Comparison of ENCODE assay signal across 1 cellular context in the genomic region with DNA sequence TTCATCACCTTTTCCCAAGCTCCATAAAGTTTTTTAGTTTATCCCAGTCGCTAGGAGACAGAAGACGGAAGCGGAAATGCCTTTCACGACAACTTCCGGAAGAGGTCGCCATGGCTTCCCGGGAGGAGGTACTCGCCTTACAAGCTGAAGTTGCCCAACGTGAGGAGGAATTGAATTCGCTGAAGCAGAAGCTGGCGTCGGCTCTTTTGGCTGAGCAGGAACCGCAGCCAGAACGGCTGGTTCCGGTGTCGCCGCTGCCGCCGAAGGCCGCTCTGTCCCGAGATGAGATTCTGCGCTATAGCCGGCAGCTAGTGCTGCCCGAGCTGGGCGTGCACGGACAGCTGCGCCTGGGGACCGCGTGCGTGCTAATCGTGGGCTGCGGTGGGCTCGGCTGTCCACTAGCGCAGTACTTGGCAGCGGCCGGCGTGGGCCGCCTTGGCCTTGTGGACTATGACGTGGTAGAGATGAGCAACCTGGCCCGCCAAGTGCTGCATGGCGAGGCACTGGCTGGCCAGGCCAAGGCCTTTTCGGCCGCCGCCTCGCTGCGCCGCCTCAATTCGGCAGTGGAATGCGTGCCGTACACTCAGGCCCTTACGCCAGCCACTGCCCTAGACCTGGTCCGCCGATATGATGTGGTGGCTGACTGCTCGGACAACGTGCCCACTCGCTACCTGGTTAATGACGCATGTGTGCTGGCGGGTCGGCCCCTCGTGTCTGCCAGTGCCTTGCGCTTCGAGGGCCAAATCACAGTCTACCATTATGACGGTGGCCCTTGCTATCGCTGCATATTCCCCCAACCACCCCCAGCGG.
TF ChIP-seq lines count a peak whose summit lies in the region.

A gene with protein sequence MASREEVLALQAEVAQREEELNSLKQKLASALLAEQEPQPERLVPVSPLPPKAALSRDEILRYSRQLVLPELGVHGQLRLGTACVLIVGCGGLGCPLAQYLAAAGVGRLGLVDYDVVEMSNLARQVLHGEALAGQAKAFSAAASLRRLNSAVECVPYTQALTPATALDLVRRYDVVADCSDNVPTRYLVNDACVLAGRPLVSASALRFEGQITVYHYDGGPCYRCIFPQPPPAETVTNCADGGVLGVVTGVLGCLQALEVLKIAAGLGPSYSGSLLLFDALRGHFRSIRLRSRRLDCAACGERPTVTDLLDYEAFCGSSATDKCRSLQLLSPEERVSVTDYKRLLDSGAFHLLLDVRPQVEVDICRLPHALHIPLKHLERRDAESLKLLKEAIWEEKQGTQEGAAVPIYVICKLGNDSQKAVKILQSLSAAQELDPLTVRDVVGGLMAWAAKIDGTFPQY (plus strand): TSS at position 86 of the 810 bp plus-strand sequence. CDS start 25 bp downstream, at position 111.

TF ChIP-seq in HepG2, 621 proteins besides CTCF, POLR2A, EP300 and RAD21 (continued from another document and continues in another):
- 0 out of 2 replicates have a peak, but pooled peaks have one; percentile 43 for TF ChIP-seq ZNF292 (CRISPR knock-in tag; IDR thresholded peaks at IDR 0.05; ENCODE audit: borderline replicate concordance, low read depth)
- TF ChIP-seq ZNF432 (CRISPR knock-in tag; IDR thresholded peaks at IDR 0.05; ENCODE audit: borderline replicate concordance) = no peak
- TF ChIP-seq SAFB2 (CRISPR knock-in tag; IDR thresholded peaks at IDR 0.05; ENCODE audit: borderline replicate concordance, low read depth) = peak; percentile 66; the same call in 1 of the 2 replicates
- TF ChIP-seq, protein P1, sequence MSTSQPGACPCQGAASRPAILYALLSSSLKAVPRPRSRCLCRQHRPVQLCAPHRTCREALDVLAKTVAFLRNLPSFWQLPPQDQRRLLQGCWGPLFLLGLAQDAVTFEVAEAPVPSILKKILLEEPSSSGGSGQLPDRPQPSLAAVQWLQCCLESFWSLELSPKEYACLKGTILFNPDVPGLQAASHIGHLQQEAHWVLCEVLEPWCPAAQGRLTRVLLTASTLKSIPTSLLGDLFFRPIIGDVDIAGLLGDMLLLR (CRISPR knock-in tag; IDR thresholded peaks at IDR 0.05) = peak; percentile 97
- TF ChIP-seq MAFK (conservative IDR thresholded peaks at IDR 0.05 in 1 of 2, IDR thresholded peaks at IDR 0.05 in 1 of 2; ENCODE audit: low read length in 2 of 2) = no peak
- TF ChIP-seq ZNF775 (CRISPR knock-in tag; IDR thresholded peaks at IDR 0.05; ENCODE audit: borderline replicate concordance) = no peak
- TF ChIP-seq ZNF780A (CRISPR knock-in tag; IDR thresholded peaks at IDR 0.05) = peak; percentile 94
- peak; percentile 68; the same call in 1 of the 2 replicates for TF ChIP-seq ZNF335 (CRISPR knock-in tag; IDR thresholded peaks at IDR 0.05)
- TF ChIP-seq RAD51 (IDR thresholded peaks at IDR 0.05; ENCODE audit: borderline replicate concordance) = no peak
- 0 out of 2 replicates have a peak, but pooled peaks have one; percentile 40 for TF ChIP-seq POGZ (CRISPR knock-in tag; IDR thresholded peaks at IDR 0.05)
- TF ChIP-seq ZFP41 (CRISPR knock-in tag; IDR thresholded peaks at IDR 0.05; ENCODE audit: borderline replicate concordance) = no peak
- TF ChIP-seq HNRNPLL (IDR thresholded peaks at IDR 0.05; ENCODE audit: low read depth, low read length, poor library complexity, severe bottlenecking) = peak; percentile 68
- TF ChIP-seq, protein P2, sequence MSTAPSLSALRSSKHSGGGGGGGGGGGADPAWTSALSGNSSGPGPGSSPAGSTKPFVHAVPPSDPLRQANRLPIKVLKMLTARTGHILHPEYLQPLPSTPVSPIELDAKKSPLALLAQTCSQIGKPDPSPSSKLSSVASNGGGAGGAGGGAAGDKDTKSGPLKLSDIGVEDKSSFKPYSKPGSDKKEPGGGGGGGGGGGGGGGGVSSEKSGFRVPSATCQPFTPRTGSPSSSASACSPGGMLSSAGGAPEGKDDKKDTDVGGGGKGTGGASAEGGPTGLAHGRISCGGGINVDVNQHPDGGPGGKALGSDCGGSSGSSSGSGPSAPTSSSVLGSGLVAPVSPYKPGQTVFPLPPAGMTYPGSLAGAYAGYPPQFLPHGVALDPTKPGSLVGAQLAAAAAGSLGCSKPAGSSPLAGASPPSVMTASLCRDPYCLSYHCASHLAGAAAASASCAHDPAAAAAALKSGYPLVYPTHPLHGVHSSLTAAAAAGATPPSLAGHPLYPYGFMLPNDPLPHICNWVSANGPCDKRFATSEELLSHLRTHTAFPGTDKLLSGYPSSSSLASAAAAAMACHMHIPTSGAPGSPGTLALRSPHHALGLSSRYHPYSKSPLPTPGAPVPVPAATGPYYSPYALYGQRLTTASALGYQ (CRISPR knock-in tag; IDR thresholded peaks at IDR 0.05) = no peak
- TF ChIP-seq FOXK2 (IDR thresholded peaks at IDR 0.05) = no peak
- TF ChIP-seq CBFB (CRISPR knock-in tag; IDR thresholded peaks at IDR 0.05) = no peak; the same call in 1 of the 2 replicates
- peak; percentile 92; the same call in 1 of the 2 replicates for TF ChIP-seq ZNF678 (CRISPR knock-in tag; IDR thresholded peaks at IDR 0.05)
- peak; percentile 93; the same call in 1 of the 2 replicates for TF ChIP-seq SNAI1 (CRISPR knock-in tag; IDR thresholded peaks at IDR 0.05; ENCODE audit: borderline replicate concordance)
- TF ChIP-seq NCOR1 (IDR thresholded peaks at IDR 0.05; ENCODE audit: borderline replicate concordance, low read length) = no peak
- TF ChIP-seq ZBTB21 (CRISPR knock-in tag; IDR thresholded peaks at IDR 0.05) = peak; percentile 15; the same call in 1 of the 2 replicates
- TF ChIP-seq, protein P3, sequence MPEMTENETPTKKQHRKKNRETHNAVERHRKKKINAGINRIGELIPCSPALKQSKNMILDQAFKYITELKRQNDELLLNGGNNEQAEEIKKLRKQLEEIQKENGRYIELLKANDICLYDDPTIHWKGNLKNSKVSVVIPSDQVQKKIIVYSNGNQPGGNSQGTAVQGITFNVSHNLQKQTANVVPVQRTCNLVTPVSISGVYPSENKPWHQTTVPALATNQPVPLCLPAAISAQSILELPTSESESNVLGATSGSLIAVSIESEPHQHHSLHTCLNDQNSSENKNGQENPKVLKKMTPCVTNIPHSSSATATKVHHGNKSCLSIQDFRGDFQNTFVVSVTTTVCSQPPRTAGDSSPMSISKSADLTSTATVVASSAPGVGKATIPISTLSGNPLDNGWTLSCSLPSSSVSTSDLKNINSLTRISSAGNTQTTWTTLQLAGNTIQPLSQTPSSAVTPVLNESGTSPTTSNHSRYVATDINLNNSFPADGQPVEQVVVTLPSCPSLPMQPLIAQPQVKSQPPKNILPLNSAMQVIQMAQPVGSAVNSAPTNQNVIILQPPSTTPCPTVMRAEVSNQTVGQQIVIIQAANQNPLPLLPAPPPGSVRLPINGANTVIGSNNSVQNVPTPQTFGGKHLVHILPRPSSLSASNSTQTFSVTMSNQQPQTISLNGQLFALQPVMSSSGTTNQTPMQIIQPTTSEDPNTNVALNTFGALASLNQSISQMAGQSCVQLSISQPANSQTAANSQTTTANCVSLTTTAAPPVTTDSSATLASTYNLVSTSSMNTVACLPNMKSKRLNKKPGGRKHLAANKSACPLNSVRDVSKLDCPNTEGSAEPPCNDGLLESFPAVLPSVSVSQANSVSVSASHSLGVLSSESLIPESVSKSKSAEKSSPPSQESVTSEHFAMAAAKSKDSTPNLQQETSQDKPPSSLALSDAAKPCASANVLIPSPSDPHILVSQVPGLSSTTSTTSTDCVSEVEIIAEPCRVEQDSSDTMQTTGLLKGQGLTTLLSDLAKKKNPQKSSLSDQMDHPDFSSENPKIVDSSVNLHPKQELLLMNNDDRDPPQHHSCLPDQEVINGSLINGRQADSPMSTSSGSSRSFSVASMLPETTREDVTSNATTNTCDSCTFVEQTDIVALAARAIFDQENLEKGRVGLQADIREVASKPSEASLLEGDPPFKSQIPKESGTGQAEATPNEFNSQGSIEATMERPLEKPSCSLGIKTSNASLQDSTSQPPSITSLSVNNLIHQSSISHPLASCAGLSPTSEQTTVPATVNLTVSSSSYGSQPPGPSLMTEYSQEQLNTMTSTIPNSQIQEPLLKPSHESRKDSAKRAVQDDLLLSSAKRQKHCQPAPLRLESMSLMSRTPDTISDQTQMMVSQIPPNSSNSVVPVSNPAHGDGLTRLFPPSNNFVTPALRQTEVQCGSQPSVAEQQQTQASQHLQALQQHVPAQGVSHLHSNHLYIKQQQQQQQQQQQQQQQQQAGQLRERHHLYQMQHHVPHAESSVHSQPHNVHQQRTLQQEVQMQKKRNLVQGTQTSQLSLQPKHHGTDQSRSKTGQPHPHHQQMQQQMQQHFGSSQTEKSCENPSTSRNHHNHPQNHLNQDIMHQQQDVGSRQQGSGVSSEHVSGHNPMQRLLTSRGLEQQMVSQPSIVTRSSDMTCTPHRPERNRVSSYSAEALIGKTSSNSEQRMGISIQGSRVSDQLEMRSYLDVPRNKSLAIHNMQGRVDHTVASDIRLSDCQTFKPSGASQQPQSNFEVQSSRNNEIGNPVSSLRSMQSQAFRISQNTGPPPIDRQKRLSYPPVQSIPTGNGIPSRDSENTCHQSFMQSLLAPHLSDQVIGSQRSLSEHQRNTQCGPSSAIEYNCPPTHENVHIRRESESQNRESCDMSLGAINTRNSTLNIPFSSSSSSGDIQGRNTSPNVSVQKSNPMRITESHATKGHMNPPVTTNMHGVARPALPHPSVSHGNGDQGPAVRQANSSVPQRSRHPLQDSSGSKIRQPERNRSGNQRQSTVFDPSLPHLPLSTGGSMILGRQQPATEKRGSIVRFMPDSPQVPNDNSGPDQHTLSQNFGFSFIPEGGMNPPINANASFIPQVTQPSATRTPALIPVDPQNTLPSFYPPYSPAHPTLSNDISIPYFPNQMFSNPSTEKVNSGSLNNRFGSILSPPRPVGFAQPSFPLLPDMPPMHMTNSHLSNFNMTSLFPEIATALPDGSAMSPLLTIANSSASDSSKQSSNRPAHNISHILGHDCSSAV (CRISPR knock-in tag; IDR thresholded peaks at IDR 0.05; ENCODE audit: borderline replicate concordance) = no peak
- no peak for TF ChIP-seq IRF2 (CRISPR knock-in tag; IDR thresholded peaks at IDR 0.05)
- TF ChIP-seq ZSCAN25 (CRISPR knock-in tag; IDR thresholded peaks at IDR 0.05) = no peak; the same call in 1 of the 2 replicates
- TF ChIP-seq JDP2 (CRISPR knock-in tag; IDR thresholded peaks at IDR 0.05; ENCODE audit: borderline replicate concordance) = peak; percentile 22; the same call in 1 of the 2 replicates
- no peak for TF ChIP-seq ZNF7 (CRISPR knock-in tag; IDR thresholded peaks at IDR 0.05)
- TF ChIP-seq ZNF350 (CRISPR knock-in tag; IDR thresholded peaks at IDR 0.05; ENCODE audit: borderline replicate concordance, low read depth) = no peak; the same call in none of the 2 replicates
- TF ChIP-seq ZNF343 (CRISPR knock-in tag; IDR thresholded peaks at IDR 0.05) = peak; percentile 93
- TF ChIP-seq ZZZ3 (CRISPR knock-in tag; IDR thresholded peaks at IDR 0.05; ENCODE audit: borderline replicate concordance) = peak; percentile 13; the same call in 1 of the 2 replicates
- no peak for TF ChIP-seq JUND (CRISPR knock-in tag; IDR thresholded peaks at IDR 0.05)
- no peak for TF ChIP-seq ZNF496 (CRISPR knock-in tag; IDR thresholded peaks at IDR 0.05; ENCODE audit: insufficient replicate concordance)
- TF ChIP-seq NAIF1 (CRISPR knock-in tag; IDR thresholded peaks at IDR 0.05; ENCODE audit: borderline replicate concordance) = no peak
- peak; percentile 28 for TF ChIP-seq ZNF598 (CRISPR knock-in tag; IDR thresholded peaks at IDR 0.05; ENCODE audit: borderline replicate concordance)
- TF ChIP-seq, protein P4, sequence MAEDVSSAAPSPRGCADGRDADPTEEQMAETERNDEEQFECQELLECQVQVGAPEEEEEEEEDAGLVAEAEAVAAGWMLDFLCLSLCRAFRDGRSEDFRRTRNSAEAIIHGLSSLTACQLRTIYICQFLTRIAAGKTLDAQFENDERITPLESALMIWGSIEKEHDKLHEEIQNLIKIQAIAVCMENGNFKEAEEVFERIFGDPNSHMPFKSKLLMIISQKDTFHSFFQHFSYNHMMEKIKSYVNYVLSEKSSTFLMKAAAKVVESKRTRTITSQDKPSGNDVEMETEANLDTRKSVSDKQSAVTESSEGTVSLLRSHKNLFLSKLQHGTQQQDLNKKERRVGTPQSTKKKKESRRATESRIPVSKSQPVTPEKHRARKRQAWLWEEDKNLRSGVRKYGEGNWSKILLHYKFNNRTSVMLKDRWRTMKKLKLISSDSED (CRISPR knock-in tag; IDR thresholded peaks at IDR 0.05) = no peak
- TF ChIP-seq ZFP1 (CRISPR knock-in tag; IDR thresholded peaks at IDR 0.05) = no peak
- TF ChIP-seq, protein P5, sequence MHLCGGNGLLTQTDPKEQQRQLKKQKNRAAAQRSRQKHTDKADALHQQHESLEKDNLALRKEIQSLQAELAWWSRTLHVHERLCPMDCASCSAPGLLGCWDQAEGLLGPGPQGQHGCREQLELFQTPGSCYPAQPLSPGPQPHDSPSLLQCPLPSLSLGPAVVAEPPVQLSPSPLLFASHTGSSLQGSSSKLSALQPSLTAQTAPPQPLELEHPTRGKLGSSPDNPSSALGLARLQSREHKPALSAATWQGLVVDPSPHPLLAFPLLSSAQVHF (CRISPR knock-in tag; IDR thresholded peaks at IDR 0.05) = no peak
- no peak for TF ChIP-seq ZNF558 (CRISPR knock-in tag; IDR thresholded peaks at IDR 0.05; ENCODE audit: borderline replicate concordance)
- no peak for TF ChIP-seq HDAC6 (IDR thresholded peaks at IDR 0.05; ENCODE audit: low read depth, low read length)
- no peak for TF ChIP-seq MIER2 (CRISPR knock-in tag; IDR thresholded peaks at IDR 0.05)
- TF ChIP-seq, protein P6, sequence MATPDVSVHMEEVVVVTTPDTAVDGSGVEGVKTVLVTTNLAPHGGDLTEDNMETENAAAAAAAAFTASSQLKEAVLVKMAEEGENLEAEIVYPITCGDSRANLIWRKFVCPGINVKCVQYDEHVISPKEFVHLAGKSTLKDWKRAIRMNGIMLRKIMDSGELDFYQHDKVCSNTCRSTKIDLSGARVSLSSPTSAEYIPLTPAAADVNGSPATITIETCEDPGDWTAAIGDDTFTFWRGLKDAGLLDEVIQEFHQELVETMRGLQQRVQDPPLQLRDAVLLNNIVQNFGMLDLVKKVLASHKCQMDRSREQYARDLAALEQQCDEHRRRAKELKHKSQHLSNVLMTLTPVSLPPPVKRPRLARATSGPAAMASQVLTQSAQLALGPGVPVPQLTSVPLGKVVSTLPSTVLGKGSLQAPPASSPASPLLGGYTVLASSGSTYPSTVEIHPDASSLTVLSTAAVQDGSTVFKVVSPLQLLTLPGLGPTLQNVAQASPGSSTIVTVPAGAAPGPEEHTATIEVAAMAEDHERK (CRISPR knock-in tag; IDR thresholded peaks at IDR 0.05; ENCODE audit: low read depth) = no peak
- TF ChIP-seq ZNF570 (CRISPR knock-in tag; IDR thresholded peaks at IDR 0.05; ENCODE audit: borderline replicate concordance) = no peak
- peak; percentile 25; the same call in 1 of the 2 replicates for TF ChIP-seq ZNF124 (CRISPR knock-in tag; IDR thresholded peaks at IDR 0.05)
- TF ChIP-seq TBX2 (CRISPR knock-in tag; IDR thresholded peaks at IDR 0.05; ENCODE audit: borderline replicate concordance) = no peak; the same call in 1 of the 2 replicates
- TF ChIP-seq, protein P7, sequence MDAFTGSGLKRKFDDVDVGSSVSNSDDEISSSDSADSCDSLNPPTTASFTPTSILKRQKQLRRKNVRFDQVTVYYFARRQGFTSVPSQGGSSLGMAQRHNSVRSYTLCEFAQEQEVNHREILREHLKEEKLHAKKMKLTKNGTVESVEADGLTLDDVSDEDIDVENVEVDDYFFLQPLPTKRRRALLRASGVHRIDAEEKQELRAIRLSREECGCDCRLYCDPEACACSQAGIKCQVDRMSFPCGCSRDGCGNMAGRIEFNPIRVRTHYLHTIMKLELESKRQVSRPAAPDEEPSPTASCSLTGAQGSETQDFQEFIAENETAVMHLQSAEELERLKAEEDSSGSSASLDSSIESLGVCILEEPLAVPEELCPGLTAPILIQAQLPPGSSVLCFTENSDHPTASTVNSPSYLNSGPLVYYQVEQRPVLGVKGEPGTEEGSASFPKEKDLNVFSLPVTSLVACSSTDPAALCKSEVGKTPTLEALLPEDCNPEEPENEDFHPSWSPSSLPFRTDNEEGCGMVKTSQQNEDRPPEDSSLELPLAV (CRISPR knock-in tag; conservative IDR thresholded peaks at IDR 0.05; ENCODE audit: low read depth) = no peak; the same call in 1 of the 2 replicates
- TF ChIP-seq PHB2 (IDR thresholded peaks at IDR 0.05; ENCODE audit: partially characterized antibody) = no peak
- no peak; the same call in 1 of the 2 replicates for TF ChIP-seq GATAD2A (CRISPR knock-in tag; IDR thresholded peaks at IDR 0.05)
- TF ChIP-seq SMC3 (IDR thresholded peaks at IDR 0.05; ENCODE audit: low read length) = no peak
